ENCODE assay signal across 15 cellular contexts in the genomic region with DNA sequence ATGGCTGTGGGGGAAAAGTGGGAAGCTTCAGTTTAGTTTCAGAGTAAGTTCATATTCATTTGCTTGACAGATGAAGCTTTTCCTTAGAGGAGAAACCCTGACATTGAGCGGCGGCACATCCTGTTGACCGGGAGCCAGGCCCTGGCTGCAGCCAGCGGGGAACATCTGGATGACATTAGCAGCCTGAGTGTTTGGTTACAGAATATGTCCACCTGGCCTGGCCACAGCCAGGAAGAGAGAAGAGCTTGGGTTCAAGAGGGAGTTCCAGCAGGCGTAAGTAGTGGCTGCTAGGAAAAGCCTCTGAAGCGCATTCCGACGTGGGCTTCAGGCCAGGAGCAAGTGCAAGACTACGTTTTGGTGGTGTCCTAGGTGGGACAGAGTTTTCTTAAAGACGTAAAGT.
DNase-seq lines count a peak whose midpoint lies in the region; ATAC-seq and TF ChIP-seq lines count a peak whose summit lies in the region.
"Had no signal": no experiment of that assay in that cellular context is flagged by ENCODE, and none has a peak within 500 bp of the region (broad histone marks: within the 10 kb centered on the region; RNA-seq: fewer than 3 reads in every experiment).

No MANE protein-coding gene starts in this region.

- H3K18ac ChIP-seq in neuronal stem cell (ENCODE audit: low read length): peak overlapping the region; percentile 46

- no peak for TF ChIP-seq EP300 in sigmoid colon (IDR thresholded peaks at IDR 0.05)

- no peak overlapping the region for H3K9ac ChIP-seq in neuronal stem cell (ENCODE audit: low read depth, low read length, poor library complexity)
- H3K9ac ChIP-seq: BLaER1 treated with 17β-estradiol and CSF1 and Interleukin-3, amounts not matched to agents 10 nM and 100 nM; KMS-11 had no signal

- peaks cover 0 to 7% (median 0%) of the 10 kb centered on the region in 3 experiments for H3K27me3 ChIP-seq in neuronal stem cell (ENCODE audit: control insufficient read depth in 3 of 3, insufficient read depth in 3 of 3, low read depth in 1 of 3, low read length in 3 of 3)
- H3K27me3 ChIP-seq in sigmoid colon: peaks cover 0 to 4% (median 0%) of the 10 kb centered on the region in 3 donors
- H3K27me3 ChIP-seq: BLaER1 treated with 17β-estradiol and CSF1 and Interleukin-3, amounts not matched to agents 10 nM and 100 nM had no signal

- DNase-seq in AG10803 (ENCODE audit: low read depth) (peak; percentile 25), Daoy (ENCODE audit: low read depth) (peak; percentile 43), fibroblast of mammary gland (ENCODE audit: low read depth) (peak; percentile 28), neuronal stem cell (ENCODE audit: low spot score) (no peak), sigmoid colon (no peak), NCI-H226 (no peak)
- DNase-seq: EL, GOT3, MM.1S, NCI-H1105 treated with DMSO at 0.1 percent for 48 hours, NCI-H187 treated with DMSO at 0.1 percent for 48 hours, NCI-H2171 treated with DMSO at 0.1 percent for 48 hours had no signal

- TF ChIP-seq POLR2A in sigmoid colon (IDR thresholded peaks at IDR 0.05): no peak

- TF ChIP-seq CTCF in AG10803 (conservative IDR thresholded peaks at IDR 0.05; ENCODE audit: low read length): no peak
- no peak for TF ChIP-seq CTCF in fibroblast of mammary gland (conservative IDR thresholded peaks at IDR 0.05; ENCODE audit: control insufficient read depth, insufficient read depth, low read depth, low read length)
- no peak for TF ChIP-seq CTCF in sigmoid colon (IDR thresholded peaks at IDR 0.05)

- no CpG with 5 or more reads among the region's 10 CpGs for WGBS in neuronal stem cell (ENCODE audit: extremely low coverage in 2 of 2, insufficient read length in 2 of 2, insufficient replicate concordance in 1 of 2), 2 donors
- 77 to 80% methylated on average over 10 of the region's 10 CpGs for WGBS in sigmoid colon, 2 donors

- H3K27ac ChIP-seq in neuronal stem cell (replicated peaks; ENCODE audit: low read length) (no peak overlapping the region), sigmoid colon (no peak overlapping the region)
- H3K27ac ChIP-seq: BLaER1 treated with 17β-estradiol and CSF1 and Interleukin-3, amounts not matched to agents 10 nM and 100 nM; KMS-11 had no signal

- no peak overlapping the region for H2AFZ ChIP-seq in neuronal stem cell (ENCODE audit: low read length)

- intact Hi-C loops in sigmoid colon (cut with DNase I): no loop called here

- no peak overlapping the region for H2BK5ac ChIP-seq in neuronal stem cell (ENCODE audit: low read length)

- H3K9me3 ChIP-seq in neuronal stem cell (replicated peaks in 1 of 2; ENCODE audit: control insufficient read depth in 2 of 2, insufficient read depth in 1 of 2, low read depth in 1 of 2, low read length in 2 of 2) (no peaks in the 10 kb centered on the region), sigmoid colon (no peaks in the 10 kb centered on the region)
- H3K9me3 ChIP-seq: BLaER1 treated with 17β-estradiol and CSF1 and Interleukin-3, amounts not matched to agents 10 nM and 100 nM had no signal

- H4K91ac ChIP-seq in neuronal stem cell (ENCODE audit: low read depth, low read length, poor library complexity): no peak overlapping the region

- H2BK12ac ChIP-seq in neuronal stem cell (ENCODE audit: low read length): no peak overlapping the region

- no peak overlapping the region for H3K4me3 ChIP-seq in AG10803 (ENCODE audit: low read length)
- H3K4me3 ChIP-seq in fibroblast of mammary gland (ENCODE audit: control insufficient read depth, low read depth, low read length): no peak overlapping the region
- no peak overlapping the region for H3K4me3 ChIP-seq in neuronal stem cell (ENCODE audit: low read length in 2 of 2)
- H3K4me3 ChIP-seq in sigmoid colon: no peak overlapping the region
- H3K4me3 ChIP-seq: BLaER1 treated with 17β-estradiol and CSF1 and Interleukin-3, amounts not matched to agents 10 nM and 100 nM had no signal

- H3K14ac ChIP-seq in neuronal stem cell (ENCODE audit: low read length): no peak overlapping the region

- no peak overlapping the region for H3K23ac ChIP-seq in neuronal stem cell (ENCODE audit: low read depth, low read length, poor library complexity)

- H3K4me2 ChIP-seq in neuronal stem cell (ENCODE audit: insufficient read depth, low read length, poor library complexity, severe bottlenecking): no peak overlapping the region
- H3K4me2 ChIP-seq: BLaER1 treated with 17β-estradiol and CSF1 and Interleukin-3, amounts not matched to agents 10 nM and 100 nM; KMS-11 had no signal

- H3K4me1 ChIP-seq in neuronal stem cell (ENCODE audit: control insufficient read depth in 2 of 2, insufficient read depth in 1 of 2, low read depth in 1 of 2, low read length in 2 of 2): peaks cover 0 to 5% of the 10 kb centered on the region in 2 donors
- H3K4me1 ChIP-seq in sigmoid colon: no peaks in the 10 kb centered on the region

- no peak overlapping the region for H2BK120ac ChIP-seq in neuronal stem cell (ENCODE audit: low read depth, low read length)

- ATAC-seq in GM19324 (IDR thresholded peaks at IDR 0.05; ENCODE audit: low FRiP score, unreplicated experiment): no peak

- H3K79me1 ChIP-seq in neuronal stem cell (ENCODE audit: low read depth, low read length): no peaks in the 10 kb centered on the region

- no peak overlapping the region for H2BK15ac ChIP-seq in neuronal stem cell (ENCODE audit: low read length)

- no peak overlapping the region for H4K8ac ChIP-seq in neuronal stem cell (ENCODE audit: low read depth, low read length)

- no peaks in the 10 kb centered on the region for H3K36me3 ChIP-seq in neuronal stem cell (replicated peaks in 1 of 2; ENCODE audit: control insufficient read depth in 2 of 2, insufficient read depth in 2 of 2, low read length in 2 of 2)
- no peaks in the 10 kb centered on the region for H3K36me3 ChIP-seq in sigmoid colon
- H3K36me3 ChIP-seq: BLaER1 treated with 17β-estradiol and CSF1 and Interleukin-3, amounts not matched to agents 10 nM and 100 nM had no signal

- H3K4ac ChIP-seq in neuronal stem cell (ENCODE audit: low read length): no peak overlapping the region

- peak overlapping the region; percentile 74 for H2AK5ac ChIP-seq in neuronal stem cell (ENCODE audit: low read depth, low read length)

Comparison
In these comparisons a context has a peak if more than half of its experiments do, and no peak if none do; other contexts are left out.
1. DNase-seq: peak in AG10803 (single experiment), Daoy (single experiment) and fibroblast of mammary gland (single experiment); none in neuronal stem cell (single experiment), sigmoid colon (single experiment) and NCI-H226 (single experiment).